In the genomic region with DNA sequence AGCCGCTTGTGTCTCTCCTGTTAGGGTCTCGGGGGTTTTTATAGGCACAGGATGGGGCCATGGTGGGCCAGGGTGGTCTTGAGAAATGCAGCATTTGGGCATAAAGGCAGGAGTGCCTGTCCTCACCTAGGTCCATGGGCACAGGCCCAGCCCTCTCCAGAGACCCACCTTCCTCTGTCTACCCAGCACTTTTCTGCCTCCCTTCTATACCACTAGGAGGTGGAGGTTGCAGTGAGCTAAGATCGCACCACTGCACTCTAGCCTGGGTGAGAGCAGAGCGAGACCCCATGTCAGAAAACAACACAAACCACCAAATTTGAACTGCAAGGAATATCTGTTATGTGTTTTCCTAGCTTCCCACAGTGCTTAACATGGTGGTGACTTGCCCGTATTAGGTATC, we compare ENCODE assay signal across 18 cellular contexts. TPM values are rescaled to one million over a fixed set of nuclear protein-coding genes. Genes with fewer than 3 reads are reported as not detected.
DNase-seq lines count a peak whose midpoint lies in the region; TF ChIP-seq lines count a peak whose summit lies in the region.
"Had no signal": no experiment of that assay in that cellular context is flagged by ENCODE, and none has a peak within 500 bp of the region (broad histone marks: within the 10 kb centered on the region; RNA-seq: fewer than 3 reads in every experiment).

No MANE protein-coding gene starts in this region.

- peak overlapping the region; percentile 26 for H3K27ac Mint-ChIP-seq in dendritic cell treated with granulocyte-macrophage colony-stimulating factor and Interleukin-4, amounts not matched to agents 40 ng/mL and 50 ng/mL, for 4 days
- H3K27ac Mint-ChIP-seq: CD4-positive, CD25-positive, alpha-beta regulatory T cell had no signal

- no peak overlapping the region for H2AFZ ChIP-seq in OCI-LY1 (ENCODE audit: low read length)

- H3K4me2 ChIP-seq in OCI-LY1 (ENCODE audit: low read length) = no peak overlapping the region

- no peaks in the 10 kb centered on the region for H3K27me3 Mint-ChIP-seq in dendritic cell treated with granulocyte-macrophage colony-stimulating factor and Interleukin-4, amounts not matched to agents 40 ng/mL and 50 ng/mL, for 4 days
- H3K27me3 Mint-ChIP-seq: CD4-positive, CD25-positive, alpha-beta regulatory T cell had no signal

- H3K9me3 Mint-ChIP-seq in dendritic cell treated with granulocyte-macrophage colony-stimulating factor and Interleukin-4, amounts not matched to agents 40 ng/mL and 50 ng/mL, for 4 days = peaks cover 9% of the 10 kb centered on the region

- no peaks in the 10 kb centered on the region for H3K9me3 ChIP-seq in BE2C
- no peaks in the 10 kb centered on the region for H3K9me3 ChIP-seq in OCI-LY1 (ENCODE audit: low read length)
- H3K9me3 ChIP-seq: Peyer's patch had no signal

- H3K79me2 ChIP-seq in OCI-LY1 (ENCODE audit: insufficient read depth, low read length) = peaks cover 48% of the 10 kb centered on the region

- DNase-seq in BE2C (no peak), substantia nigra (lab: John Stamatoyannopoulos, UW) (no peak), Ammon's horn (ENCODE audit: low spot score) (no peak), SIG-M5 treated with dmso at 0.1 percent for 504 hours (lab: John Stamatoyannopoulos, UW; ENCODE audit: unreplicated experiment) (no peak), KBM-7 (no peak)
- DNase-seq: CD4-positive, CD25-positive, alpha-beta regulatory T cell; DMS53; GF-D8; H7; NCI-H1694; NCI-H2107; NCI-H226; NCI-H526 treated with DMSO at 0.1 percent for 48 hours; Peyer's patch; SHP77 had no signal

- intact Hi-C loops in dendritic cell treated with granulocyte-macrophage colony-stimulating factor and Interleukin-4, amounts not matched to agents 40 ng/mL and 50 ng/mL, for 4 days (cut with micrococcal nuclease) = loop anchor here (5.0 kb wide), 1 partner anchor 38 kb away; a partner anchor contains a TSS

- H4K20me1 ChIP-seq in OCI-LY1 (ENCODE audit: insufficient read depth, low read length) = no peaks in the 10 kb centered on the region

- H3K9me2 ChIP-seq in OCI-LY1 (ENCODE audit: low read depth, low read length) = no peaks in the 10 kb centered on the region

- H3K36me3 Mint-ChIP-seq in dendritic cell treated with granulocyte-macrophage colony-stimulating factor and Interleukin-4, amounts not matched to agents 40 ng/mL and 50 ng/mL, for 4 days (ENCODE audit: low read depth) = peaks cover 40% of the 10 kb centered on the region

- H3K36me3 ChIP-seq in BE2C (no peaks in the 10 kb centered on the region), OCI-LY1 (ENCODE audit: insufficient read depth, low read length) (peaks cover 9% of the 10 kb centered on the region; the same call in 1 of the 2 replicates)
- H3K36me3 ChIP-seq: Peyer's patch had no signal

- no peak overlapping the region for H3K9ac ChIP-seq in OCI-LY1 (ENCODE audit: low read length)

- in situ Hi-C loops in KBM-7 (cut with MboI; ENCODE audit: low pct_unique_long_range_greater_than_20kb, low sequenced_read_pairs) = no loop called here

- H3K27ac ChIP-seq in OCI-LY1 (ENCODE audit: low read depth, low read length, poor library complexity, severe bottlenecking) (peak overlapping the region; percentile 3), substantia nigra (ENCODE audit: low read depth, low read length, poor library complexity, severe bottlenecking) (no peak overlapping the region)
- H3K27ac ChIP-seq: Peyer's patch had no signal

- H3K4me1 Mint-ChIP-seq in dendritic cell treated with granulocyte-macrophage colony-stimulating factor and Interleukin-4, amounts not matched to agents 40 ng/mL and 50 ng/mL, for 4 days (ENCODE audit: low read depth) = peaks cover 50% of the 10 kb centered on the region

- H3K4me3 ChIP-seq in BE2C (ENCODE audit: low read depth, low read length) (no peak overlapping the region), OCI-LY1 (ENCODE audit: low read depth, low read length, poor library complexity, severe bottlenecking) (no peak overlapping the region)
- H3K4me3 ChIP-seq: Peyer's patch had no signal

- TF ChIP-seq CTCF in BE2C (IDR thresholded peaks at IDR 0.05; ENCODE audit: low read depth, low read length) = peak; percentile 28
- peak; percentile 22 for TF ChIP-seq CTCF in GM12873 (IDR thresholded peaks at IDR 0.05; ENCODE audit: insufficient read depth, low read depth, low read length, missing control alignments)
- TF ChIP-seq CTCF in OCI-LY1 (IDR thresholded peaks at IDR 0.05; ENCODE audit: low read length) = peak; percentile 38; the same call in 1 of the 2 replicates

- H3F3A ChIP-seq in OCI-LY1 (ENCODE audit: insufficient read depth, low read length) = no peaks in the 10 kb centered on the region

- H3K4me1 ChIP-seq in BE2C (no peaks in the 10 kb centered on the region), OCI-LY1 (ENCODE audit: insufficient read depth, low read length, severe bottlenecking) (peaks cover 56% of the 10 kb centered on the region)
- H3K4me1 ChIP-seq: Peyer's patch had no signal

- no peaks in the 10 kb centered on the region for H3K27me3 ChIP-seq in BE2C
- H3K27me3 ChIP-seq in OCI-LY1 (ENCODE audit: insufficient read depth, low read length) = no peaks in the 10 kb centered on the region
- H3K27me3 ChIP-seq: Peyer's patch had no signal

- no peak overlapping the region for H3K4me3 Mint-ChIP-seq in dendritic cell treated with granulocyte-macrophage colony-stimulating factor and Interleukin-4, amounts not matched to agents 40 ng/mL and 50 ng/mL, for 4 days

RNA-seq across cellular contexts. Expression of a gene that starts 38.0 kb away (rescaled TPM):
- 4.9 TPM for polyA plus RNA-seq in BE2C (2012; ENCODE audit: insufficient read depth, insufficient read length, low read depth)

RNA-seq across cellular contexts. Expression of a gene that starts 53.3 kb away (rescaled TPM):
- 8.7 TPM for polyA plus RNA-seq in BE2C (2012; ENCODE audit: insufficient read depth, insufficient read length, low read depth)
